ENCODE assay signal across 19 cellular contexts in genomic region chr2:2331905-2332280, GRCh38. TPM values are rescaled to one million over a fixed set of nuclear protein-coding genes. Genes with fewer than 3 reads are reported as not detected.
DNase-seq lines count a peak whose midpoint lies in the region; ATAC-seq and TF ChIP-seq lines count a peak whose summit lies in the region.
"Had no signal": no experiment of that assay in that cellular context is flagged by ENCODE, and none has a peak within 500 bp of the region (broad histone marks: within the 10 kb centered on the region; RNA-seq: fewer than 3 reads in every experiment).

No MANE protein-coding gene starts in this region.

- H3K4me1 Mint-ChIP-seq in GM23338: peaks cover 35% of the 10 kb centered on the region
- H3K4me1 Mint-ChIP-seq: activated B cell treated with CpG ODN at 0.5 μM for 24 hours, memory B cell had no signal

- H2AFZ ChIP-seq in GM23338: peak overlapping the region; percentile 3; the same call in 1 of the 2 replicates

- H3K4me3 ChIP-seq in GM23338: peak overlapping the region; percentile 27
- H3K4me3 ChIP-seq in WERI-Rb-1 (ENCODE audit: low read depth, low read length): 0 out of 2 replicates have a peak overlapping the region, but pooled peaks have one; percentile 10
- H3K4me3 ChIP-seq: BLaER1, heart left ventricle, psoas muscle had no signal

- CTCF ChIA-PET in RWPE1 (lab: Yijun Ruan, JAX): no interaction called here

- peaks cover 8% of the 10 kb centered on the region for H3K9me3 ChIP-seq in WERI-Rb-1 (ENCODE audit: severe bottlenecking)
- H3K9me3 ChIP-seq: psoas muscle had no signal

- TF ChIP-seq CTCF in GM23338 (conservative IDR thresholded peaks at IDR 0.05; ENCODE audit: low read depth in 2 of 2) (no peak), WERI-Rb-1 (IDR thresholded peaks at IDR 0.05; ENCODE audit: low read depth, low read length) (no peak), RWPE1 (conservative IDR thresholded peaks at IDR 0.05; ENCODE audit: low read depth) (no peak), foreskin keratinocyte (conservative IDR thresholded peaks at IDR 0.05) (no peak)

- peaks cover 19% of the 10 kb centered on the region; the same call in 2 of the 3 replicates for H3K36me3 Mint-ChIP-seq in GM23338 (ENCODE audit: low read depth)
- H3K36me3 Mint-ChIP-seq: memory B cell had no signal

- H3K9me3 Mint-ChIP-seq in GM23338: peaks cover 22% of the 10 kb centered on the region
- H3K9me3 Mint-ChIP-seq: memory B cell had no signal

- H3K27me3 Mint-ChIP-seq in GM23338 (ENCODE audit: insufficient read depth, low read depth, poor library complexity): peaks cover 7% of the 10 kb centered on the region
- H3K27me3 Mint-ChIP-seq: activated B cell treated with CpG ODN at 0.5 μM for 24 hours; memory B cell; stimulated activated naive CD8-positive, alpha-beta T cell treated with anti-CD3 and anti-CD28 coated beads, Interleukin-15, Interleukin-2, amounts not matched to agents 100 ng/mL and 50 ng/mL, for 24 hours had no signal

- H3K79me2 ChIP-seq in GM23338 (replicated peaks; ENCODE audit: insufficient read depth): no peaks in the 10 kb centered on the region

- H3K4me3 Mint-ChIP-seq in GM23338: peak overlapping the region; percentile 58
- H3K4me3 Mint-ChIP-seq: activated B cell treated with CpG ODN at 0.5 μM for 24 hours; memory B cell; stimulated activated naive CD8-positive, alpha-beta T cell treated with anti-CD3 and anti-CD28 coated beads, Interleukin-15, Interleukin-2, amounts not matched to agents 100 ng/mL and 50 ng/mL, for 24 hours had no signal

- H4K20me1 ChIP-seq in GM23338 (replicated peaks; ENCODE audit: insufficient read depth): no peaks in the 10 kb centered on the region
- H4K20me1 ChIP-seq: BLaER1 had no signal

- H3K27me3 ChIP-seq in GM23338 (ENCODE audit: insufficient read depth) (no peaks in the 10 kb centered on the region), WERI-Rb-1 (ENCODE audit: insufficient read depth, low read depth, severe bottlenecking) (no peaks in the 10 kb centered on the region), foreskin keratinocyte (no peaks in the 10 kb centered on the region)
- H3K27me3 ChIP-seq: BLaER1, heart left ventricle had no signal

- H3K4me2 ChIP-seq in GM23338: peak overlapping the region; percentile 53
- H3K4me2 ChIP-seq: BLaER1 had no signal

- H3K36me3 ChIP-seq in GM23338 (ENCODE audit: insufficient read depth): 0 out of 2 replicates have a peak, but pooled peaks cover 9% of the 10 kb centered on the region
- no peaks in the 10 kb centered on the region for H3K36me3 ChIP-seq in WERI-Rb-1
- H3K36me3 ChIP-seq: BLaER1, heart left ventricle had no signal

- peak; percentile 94 for ATAC-seq in GM23338
- no peak for ATAC-seq in foreskin keratinocyte
- ATAC-seq: heart left ventricle, psoas muscle had no signal

- DNase-seq in GM23338 (ENCODE audit: low spot score) (peak; percentile 80), NCI-H2196 treated with DMSO at 0.1 percent for 48 hours (lab: John Stamatoyannopoulos, UW; ENCODE audit: unreplicated experiment) (peak; percentile 44), WERI-Rb-1 (peak; percentile 30), left kidney (ENCODE audit: low read depth, low spot score) (peak; percentile 29), midbrain (lab: John Stamatoyannopoulos, UW) (no peak), RWPE1 (ENCODE audit: low spot score) (no peak), DMS53 (lab: John Stamatoyannopoulos, UW) (no peak), foreskin keratinocyte (no peak)
- DNase-seq: activated B cell treated with CpG ODN at 0.5 μM for 24 hours; activated T-cell treated with anti-CD3 and anti-CD28 coated beads for 4 hours; aorta; effector CD8-positive, alpha-beta T cell; heart left ventricle; psoas muscle; SIG-M5; stimulated activated CD4-positive, alpha-beta T cell treated with anti-CD3 and anti-CD28 coated beads, Interleukin-2, amount 100 ng/mL, for 48 hours had no signal

- no peaks in the 10 kb centered on the region for H3F3A ChIP-seq in GM23338 (replicated peaks; ENCODE audit: low read depth)

- peaks cover 33% of the 10 kb centered on the region for H3K4me1 ChIP-seq in GM23338 (ENCODE audit: insufficient read depth)
- no peaks in the 10 kb centered on the region for H3K4me1 ChIP-seq in foreskin keratinocyte
- H3K4me1 ChIP-seq: BLaER1, heart left ventricle, psoas muscle had no signal

- POLR2A ChIA-PET in RWPE1 (lab: Yijun Ruan, JAX; ENCODE audit: low non-redundant PET): no interaction called here

- H3K27ac ChIP-seq in GM23338 (ENCODE audit: low read depth): peak overlapping the region; percentile 83; the same call in 1 of the 2 replicates
- H3K27ac ChIP-seq in WERI-Rb-1: peak overlapping the region; percentile 25; the same call in 1 of the 2 replicates
- H3K27ac ChIP-seq in RWPE1: no peak overlapping the region
- H3K27ac ChIP-seq in foreskin keratinocyte: no peak overlapping the region
- H3K27ac ChIP-seq: BLaER1, heart left ventricle, psoas muscle had no signal

- H3K27ac Mint-ChIP-seq in GM23338: peak overlapping the region; percentile 95
- H3K27ac Mint-ChIP-seq: activated B cell treated with CpG ODN at 0.5 μM for 24 hours; memory B cell; stimulated activated naive CD8-positive, alpha-beta T cell treated with anti-CD3 and anti-CD28 coated beads, Interleukin-15, Interleukin-2, amounts not matched to agents 100 ng/mL and 50 ng/mL, for 24 hours had no signal

- H3K9me2 ChIP-seq in GM23338 (ENCODE audit: insufficient read depth): no peaks in the 10 kb centered on the region

TF ChIP-seq in GM23338, 12 proteins besides CTCF, POLR2A, EP300 and RAD21:
- TF ChIP-seq POLR2AphosphoS5 (IDR thresholded peaks at IDR 0.05; ENCODE audit: low read depth): 0 out of 2 replicates have a peak, but pooled peaks have one; percentile 26
- TF ChIP-seq ZNF114 (CRISPR knock-in tag; IDR thresholded peaks at IDR 0.05): no peak

RNA-seq across cellular contexts. Expression of gene MYT1L, which starts 0.8 kb away (rescaled TPM):
- 0.08 TPM in 1 of 2 replicates, not detected in the other for total RNA-seq in GM23338 (2014; rRNA removed; shearing (Covaris generic))
- polyA plus RNA-seq in GM23338 (2016; fragmentation: Nextera tagmentation; extraction: Ambion mirVana) (0.56 TPM in 1 of 2 replicates, not detected in the other), foreskin keratinocyte (not detected in 2 replicates)
- not detected in 2 replicates for total RNA-seq in foreskin keratinocyte
- total RNA-seq: activated B cell treated with CpG ODN at 0.5 μM for 24 hours had no signal
- polyA plus RNA-seq: heart left ventricle had no signal

Comparison
In these comparisons a context has a peak if more than half of its experiments do, and no peak if none do; other contexts are left out.
1. DNase-seq: peak in GM23338 (single experiment), NCI-H2196 treated with DMSO at 0.1 percent for 48 hours (single experiment), WERI-Rb-1 (single experiment) and left kidney (single experiment); none in midbrain (single experiment), RWPE1 (single experiment), DMS53 (single experiment) and foreskin keratinocyte (0 of 2).
2. H3K27ac ChIP-seq: peak in GM23338 (single experiment) and WERI-Rb-1 (single experiment); none in RWPE1 (single experiment) and foreskin keratinocyte (single experiment).